In the genomic region with DNA sequence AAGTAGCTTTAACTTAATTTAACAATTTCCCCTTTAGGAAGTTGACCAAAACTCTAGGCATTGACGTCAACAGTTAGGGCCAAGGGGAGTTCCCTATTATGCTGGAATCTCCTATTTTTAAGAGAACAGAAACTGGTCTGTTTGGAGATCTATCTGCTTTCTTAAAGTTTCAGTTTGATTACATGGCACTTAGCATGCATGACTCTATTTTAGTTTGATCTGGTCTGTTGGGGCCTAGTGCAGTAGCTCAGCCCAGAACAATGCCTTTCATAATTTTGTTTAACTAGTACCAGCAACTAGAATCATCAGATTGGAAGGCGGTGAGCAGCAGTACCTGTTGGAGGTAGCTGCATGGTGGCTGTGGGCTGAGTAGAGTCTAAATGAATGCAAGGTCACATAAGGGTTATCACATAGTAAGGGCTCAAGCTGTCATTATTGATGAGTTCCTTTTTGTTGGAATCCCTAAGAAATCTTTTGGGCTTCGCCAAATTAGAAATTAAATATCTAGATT, we compare ENCODE assay signal across 10 cellular contexts.
DNase-seq lines count a peak whose midpoint lies in the region; ATAC-seq and TF ChIP-seq lines count a peak whose summit lies in the region.
"Had no signal": no experiment of that assay in that cellular context is flagged by ENCODE, and none has a peak within 500 bp of the region (broad histone marks: within the 10 kb centered on the region; RNA-seq: fewer than 3 reads in every experiment).

No MANE protein-coding gene starts in this region.

- TF ChIP-seq CTCF in GM13976 (IDR thresholded peaks at IDR 0.05; ENCODE audit: borderline replicate concordance, control extremely low read depth, extremely low read depth, insufficient read depth, missing control alignments) (no peak), thyroid gland (IDR thresholded peaks at IDR 0.05) (no peak)

- 87 to 93% methylated on average over 3 of the region's 3 CpGs for WGBS in thyroid gland, 2 donors

- peak; percentile 19 for ATAC-seq in GM19468 (IDR thresholded peaks at IDR 0.05; ENCODE audit: extremely low read depth, unreplicated experiment)
- ATAC-seq in HG03108 (IDR thresholded peaks at IDR 0.05; ENCODE audit: unreplicated experiment): peak; percentile 74

- H3K27ac ChIP-seq in thyroid gland: no peak overlapping the region

- H3K27me3 ChIP-seq in thyroid gland: no peaks in the 10 kb centered on the region

- no peak for TF ChIP-seq POLR2A in thyroid gland (IDR thresholded peaks at IDR 0.05)

- H3K4me1 ChIP-seq in thyroid gland: peaks cover 8 to 10% of the 10 kb centered on the region in 2 donors

- DNase-seq in GM13976 (ENCODE audit: low spot score) (peak; percentile 29), germinal center (ENCODE audit: low spot score) (peak; percentile 9), NCI-H748 treated with DMSO at 0.1 percent for 48 hours (lab: John Stamatoyannopoulos, UW) (no peak), EL (no peak), thyroid gland (no peak), T1000 (lab: John Stamatoyannopoulos, UW) (no peak)
- DNase-seq: NCI-H2171 treated with DMSO at 0.1 percent for 48 hours; stimulated activated CD4-positive, alpha-beta T cell treated with anti-CD3 and anti-CD28 coated beads, Interleukin-2, amount 100 ng/mL, for 48 hours had no signal

- H3K36me3 ChIP-seq in thyroid gland: no peaks in the 10 kb centered on the region

- no peaks in the 10 kb centered on the region for H3K9me3 ChIP-seq in thyroid gland

- intact Hi-C loops in thyroid gland (cut with DNase I): loop anchor here (10.0 kb wide), 2 partner anchors 172 to 242 kb away; no protein-coding TSS in a partner anchor

- in situ Hi-C loops in GM13976 (cut with MboI; ENCODE audit: low sequenced_read_pairs, unreplicated experiment): no loop called here

- H3K4me3 ChIP-seq in thyroid gland (replicated peaks in 1 of 3): no peak overlapping the region

Comparison
In these comparisons a context has a peak if more than half of its experiments do, and no peak if none do; other contexts are left out.
1. DNase-seq: peak in GM13976 (single experiment) and germinal center (single experiment); none in NCI-H748 treated with DMSO at 0.1 percent for 48 hours (single experiment), EL (single experiment), thyroid gland (0 of 2) and T1000 (single experiment).